In the genomic region with DNA sequence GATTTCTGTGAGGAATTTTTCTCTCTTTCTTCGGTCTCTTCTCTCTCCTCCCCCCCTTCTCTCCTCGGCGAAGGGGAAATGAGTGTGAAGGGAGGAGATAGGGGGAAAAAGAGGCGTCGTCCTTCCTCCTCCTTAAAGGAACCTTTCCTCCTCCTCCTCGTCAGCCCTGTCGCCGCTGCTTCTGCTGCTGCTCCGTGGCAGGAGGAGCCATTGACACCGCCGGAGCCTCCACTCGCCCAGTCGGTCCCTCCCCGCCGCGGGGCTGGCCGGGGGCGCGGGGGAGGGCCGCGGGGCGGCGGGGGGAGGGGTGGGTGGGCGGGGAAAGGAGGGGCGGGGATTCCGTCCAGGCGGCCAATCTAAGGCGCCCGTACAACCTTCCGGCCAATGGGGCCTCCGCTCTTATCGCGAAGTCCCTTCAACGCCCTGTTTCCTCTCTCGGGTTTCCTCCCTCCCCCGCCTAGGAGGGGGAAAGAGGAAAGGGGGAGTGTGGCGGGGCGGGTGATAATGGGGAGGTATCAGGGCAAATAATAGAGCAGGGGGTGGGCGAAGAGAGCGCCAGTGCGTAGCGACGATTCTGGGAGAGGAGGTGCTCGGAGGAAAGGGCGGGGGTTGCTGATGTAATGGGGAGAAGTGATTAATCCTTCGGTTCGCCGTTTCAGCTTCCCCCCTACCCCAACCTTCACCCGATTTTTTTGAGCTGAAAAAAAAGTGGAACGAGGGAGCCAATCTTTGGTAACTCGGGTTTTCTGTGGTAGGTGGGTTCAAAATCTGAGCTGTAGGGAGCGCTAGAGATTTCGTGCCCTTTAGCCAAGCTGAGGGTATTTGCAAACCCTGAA, we compare ENCODE assay signal across 8 cellular contexts. TPM values are rescaled to one million over a fixed set of nuclear protein-coding genes. Genes with fewer than 3 reads are reported as not detected.
DNase-seq lines count a peak whose midpoint lies in the region; ATAC-seq and TF ChIP-seq lines count a peak whose summit lies in the region.

TSS of gene FBXO11 (minus strand) at position 238 of the 836 bp plus-strand sequence. CDS start 778 bp downstream, outside the sequence.

- peak within 1 kb of the TSS; percentile 82 to 84 for H3K9ac ChIP-seq in colonic mucosa (ENCODE audit: low read depth in 2 of 2, low read length in 2 of 2)

- H3K27ac ChIP-seq in colonic mucosa (peak within 1 kb of the TSS; percentile 99), layer of hippocampus (ENCODE audit: low read depth, low read length) (peak within 1 kb of the TSS; percentile 96)

- TF ChIP-seq CTCF in colonic mucosa (IDR thresholded peaks at IDR 0.05): peak; percentile 28

- H3K36me3 ChIP-seq in colonic mucosa: no peaks in the 10 kb centered on the region

- no peaks in the 10 kb centered on the region for H3K27me3 ChIP-seq in colonic mucosa
- H3K27me3 ChIP-seq in layer of hippocampus (ENCODE audit: control insufficient read depth, insufficient read depth, low read length): no peaks in the 10 kb centered on the region

- H3K4me1 ChIP-seq in colonic mucosa: no peaks in the 10 kb centered on the region

- H3K4me3 ChIP-seq in colonic mucosa: peak within 1 kb of the TSS; percentile 77

- H3K9me3 ChIP-seq in colonic mucosa: no peaks in the 10 kb centered on the region

- intact Hi-C loops in colonic mucosa (cut with DNase I): loop anchor here (10.0 kb wide), 1 partner anchor 198 kb away; no protein-coding TSS in a partner anchor

- peak; percentile 90 for ATAC-seq in GM19324 (IDR thresholded peaks at IDR 0.05; ENCODE audit: low FRiP score, unreplicated experiment)
- peak; percentile 85 for ATAC-seq in HG03469 (IDR thresholded peaks at IDR 0.05; ENCODE audit: unreplicated experiment)

- peak; percentile 59 to 97 (median 94) for DNase-seq in C1 segment of cervical spinal cord (lab: John Stamatoyannopoulos, UW)
- DNase-seq in NCI-H526 (lab: John Stamatoyannopoulos, UW): peak; percentile 93 to 97
- DNase-seq in activated CD4-positive, alpha-beta T cell treated with anti-CD3 and anti-CD28 coated beads for 48 hours: peak; percentile 95
- peak; percentile 96 for DNase-seq in colonic mucosa
- DNase-seq in stimulated activated CD4-positive, alpha-beta T cell treated with anti-CD3 and anti-CD28 coated beads, Interleukin-1b, Interleukin-23, amount 100 ng/mL, for 4 hours (ENCODE audit: low read depth in 2 of 2): peak; percentile 84 to 95

RNA-seq across cellular contexts. Expression of gene FBXO11, which starts in this region (rescaled TPM):
- total RNA-seq in colonic mucosa: 10 to 100 TPM; 40.4 to 47.7 TPM

Comparison
In these comparisons a context has a peak if more than half of its experiments do, and no peak if none do; other contexts are left out.
1. Peak in every context shown above with its lines: DNase-seq, ATAC-seq, H3K4me3 ChIP-seq and H3K27ac ChIP-seq.